Comparison of ENCODE assay signal across 1 cellular context in genomic region chr19:19034204-19034624, GRCh38.
TF ChIP-seq lines count a peak whose summit lies in the region.

No MANE protein-coding gene starts in this region.

TF ChIP-seq in HepG2, 621 proteins besides CTCF, POLR2A, EP300 and RAD21 (continued from another document):
- TF ChIP-seq SIN3B (IDR thresholded peaks at IDR 0.05; ENCODE audit: low read length), result no peak
- TF ChIP-seq SP5 (CRISPR knock-in tag; IDR thresholded peaks at IDR 0.05; ENCODE audit: borderline replicate concordance, low read depth), result peak; percentile 70; the same call in 1 of the 2 replicates
- 0 out of 2 replicates have a peak, but pooled peaks have one; percentile 0 for TF ChIP-seq ZNF784 (CRISPR knock-in tag; IDR thresholded peaks at IDR 0.05; ENCODE audit: borderline replicate concordance)
- 0 out of 2 replicates have a peak, but pooled peaks have one; percentile 3 for TF ChIP-seq ZNF280D (CRISPR knock-in tag; IDR thresholded peaks at IDR 0.05)
- TF ChIP-seq BHLHE40 (IDR thresholded peaks at IDR 0.05; ENCODE audit: low read length), result peak; percentile 93
- peak; percentile 41; the same call in 1 of the 3 replicates for TF ChIP-seq MXI1 (IDR thresholded peaks at IDR 0.05; ENCODE audit: borderline replicate concordance, low read depth, low read length)
- peak; percentile 25; the same call in 1 of the 2 replicates for TF ChIP-seq ZNF350 (CRISPR knock-in tag; IDR thresholded peaks at IDR 0.05; ENCODE audit: borderline replicate concordance, low read depth)
- TF ChIP-seq ZNF790 (CRISPR knock-in tag; IDR thresholded peaks at IDR 0.05; ENCODE audit: borderline replicate concordance), result 0 out of 2 replicates have a peak, but pooled peaks have one; percentile 44
- TF ChIP-seq KLF9 (CRISPR knock-in tag; IDR thresholded peaks at IDR 0.05; ENCODE audit: low read depth), result peak; percentile 90
- no peak for TF ChIP-seq USF2 (IDR thresholded peaks at IDR 0.05; ENCODE audit: low read depth, low read length)
- peak; percentile 46 for TF ChIP-seq USF2 (CRISPR knock-in tag; IDR thresholded peaks at IDR 0.05; ENCODE audit: borderline replicate concordance)
- no peak for TF ChIP-seq ZSCAN5A (CRISPR knock-in tag; IDR thresholded peaks at IDR 0.05; ENCODE audit: borderline replicate concordance)
- no peak for TF ChIP-seq TAF15 (IDR thresholded peaks at IDR 0.05; ENCODE audit: low read depth, low read length, poor library complexity, severe bottlenecking)
- TF ChIP-seq MNT (IDR thresholded peaks at IDR 0.05), result peak; percentile 30; the same call in 1 of the 2 replicates
- peak; percentile 22; the same call in 1 of the 2 replicates for TF ChIP-seq SIN3A (IDR thresholded peaks at IDR 0.05; ENCODE audit: borderline replicate concordance, low read depth, low read length)
- TF ChIP-seq ZHX2 (IDR thresholded peaks at IDR 0.05; ENCODE audit: low read depth), result no peak
- no peak for TF ChIP-seq ZHX2 (CRISPR knock-in tag; IDR thresholded peaks at IDR 0.05; ENCODE audit: borderline replicate concordance)
- no peak for TF ChIP-seq RELA (CRISPR knock-in tag; IDR thresholded peaks at IDR 0.05)
- TF ChIP-seq UBTF (CRISPR knock-in tag; IDR thresholded peaks at IDR 0.05), result no peak
TF ChIP-seq in HepG2: peak in this region for 13.
